Comparison of ENCODE assay signal across 20 cellular contexts in the genomic region with DNA sequence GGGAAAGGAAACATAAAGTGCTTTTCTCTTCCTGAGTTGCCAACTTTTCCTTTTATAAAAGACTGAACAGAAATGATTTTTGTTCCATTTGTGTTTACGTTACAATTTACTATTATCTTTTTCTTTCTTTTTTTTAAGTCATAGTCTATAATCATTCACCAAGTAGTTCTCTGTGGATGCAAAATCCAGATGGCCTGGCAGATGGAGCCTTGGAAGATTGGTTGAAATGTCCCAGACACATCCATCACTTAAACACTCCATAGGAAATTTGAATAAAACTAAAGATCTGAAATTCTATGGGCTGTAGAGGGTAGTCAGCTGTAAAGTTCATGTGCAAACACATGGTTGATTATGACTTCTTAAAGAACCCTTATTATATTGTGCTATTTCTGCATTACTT.
DNase-seq lines count a peak whose midpoint lies in the region; ATAC-seq and TF ChIP-seq lines count a peak whose summit lies in the region.
"Had no signal": no experiment of that assay in that cellular context is flagged by ENCODE, and none has a peak within 500 bp of the region (broad histone marks: within the 10 kb centered on the region; RNA-seq: fewer than 3 reads in every experiment).

No MANE protein-coding gene starts in this region.

- intact Hi-C loops in body of pancreas (cut with DNase I) = no loop called here

- no peaks in the 10 kb centered on the region for H3K36me3 Mint-ChIP-seq in nephron (ENCODE audit: low read depth)

- no peaks in the 10 kb centered on the region for H3K36me3 ChIP-seq in body of pancreas (replicated peaks in 1 of 2; ENCODE audit: insufficient read depth in 1 of 2, low read depth in 2 of 2)
- H3K36me3 ChIP-seq: MG63, SJCRH30 had no signal

- peaks cover 9% of the 10 kb centered on the region for H3K4me1 Mint-ChIP-seq in nephron

- H3K9me3 ChIP-seq in body of pancreas = no peaks in the 10 kb centered on the region
- H3K9me3 ChIP-seq: MG63, SJCRH30 had no signal

- H3K27ac Mint-ChIP-seq in nephron = peak overlapping the region in 2 of 3 experiments; percentile 1 to 20
- H3K27ac Mint-ChIP-seq: H9 had no signal

- H3K4me3 ChIP-seq in body of pancreas = no peak overlapping the region
- H3K4me3 ChIP-seq: A549, MG63, SJCRH30 had no signal

- no peak overlapping the region for H3K4me3 Mint-ChIP-seq in nephron
- H3K4me3 Mint-ChIP-seq: H9 had no signal

- no peak for TF ChIP-seq CTCF in nephron (IDR thresholded peaks at IDR 0.05; ENCODE audit: unreplicated experiment in 3 of 3)
- TF ChIP-seq CTCF in body of pancreas (IDR thresholded peaks at IDR 0.05) = no peak

- H3K4me1 ChIP-seq in body of pancreas = no peaks in the 10 kb centered on the region
- H3K4me1 ChIP-seq: A549, SJCRH30 had no signal

- no peaks in the 10 kb centered on the region for H3K27me3 ChIP-seq in body of pancreas
- H3K27me3 ChIP-seq: MG63, SJCRH30 had no signal

- DNase-seq in DMS 273 treated with DMSO at 0.1 percent for 48 hours (lab: John Stamatoyannopoulos, UW) (peak; percentile 91), NCI-H2171 treated with DMSO at 0.1 percent for 48 hours (lab: John Stamatoyannopoulos, UW) (peak; percentile 88), NCI-H82 treated with DMSO at 0.1 percent for 48 hours (lab: John Stamatoyannopoulos, UW; ENCODE audit: unreplicated experiment) (peak; percentile 6), body of pancreas (no peak), NCI-H2196 (lab: John Stamatoyannopoulos, UW; ENCODE audit: unreplicated experiment) (no peak)
- DNase-seq: EL, H9, IMR-90, Karpas-422, MG63, NCI-H1092, NCI-H146, NCI-H2107, NCI-H526, SJCRH30 had no signal

- no peak for TF ChIP-seq POLR2A in body of pancreas (IDR thresholded peaks at IDR 0.05)

- no peak overlapping the region for H3K27ac ChIP-seq in body of pancreas
- H3K27ac ChIP-seq: A549, C4-2B, RWPE1, SJCRH30 had no signal

- WGBS in body of pancreas, 2 donors = 84 to 86% methylated on average over 1 of the region's 1 CpG

- no peaks in the 10 kb centered on the region for H3K9me3 Mint-ChIP-seq in nephron

- ATAC-seq in body of pancreas (no peak), HG02870 (IDR thresholded peaks at IDR 0.05; ENCODE audit: unreplicated experiment) (no peak)
- ATAC-seq: A549 had no signal

- H3K27me3 Mint-ChIP-seq in nephron (ENCODE audit: low read depth) = peaks cover 4% of the 10 kb centered on the region

Comparison
In these comparisons a context has a peak if more than half of its experiments do, and no peak if none do; other contexts are left out.
1. DNase-seq: peak in DMS 273 treated with DMSO at 0.1 percent for 48 hours (single experiment), NCI-H2171 treated with DMSO at 0.1 percent for 48 hours (single experiment) and NCI-H82 treated with DMSO at 0.1 percent for 48 hours (single experiment); none in body of pancreas (0 of 4) and NCI-H2196 (single experiment).